In genomic region chrX:129581904-129582303, GRCh38 we compare ENCODE assay signal across 23 cellular contexts.
"Had no signal": no experiment of that assay in that cellular context is flagged by ENCODE, and none has a peak within 500 bp of the region (broad histone marks: within the 10 kb centered on the region; RNA-seq: fewer than 3 reads in every experiment).

No MANE protein-coding gene starts in this region.

- H3K4me1 ChIP-seq: left lung, prostate gland, right atrium auricular region had no signal

- H3K4me3 ChIP-seq: left lung, prostate gland, right atrium auricular region, sigmoid colon, testis, tibial artery had no signal

- H3K4me1 Mint-ChIP-seq: naive thymus-derived CD8-positive, alpha-beta T cell; stimulated activated memory B cell treated with anti-CD40 and anti-IgM and Interleukin-4, amounts not matched to agents 10 μg/mL and 1 μg/mL and 100 μg/mL, for 72 hours had no signal

- H3K36me3 ChIP-seq: prostate gland had no signal

- H3K27me3 Mint-ChIP-seq: naive thymus-derived CD8-positive, alpha-beta T cell; stimulated activated memory B cell treated with anti-CD40 and anti-IgM and Interleukin-4, amounts not matched to agents 10 μg/mL and 1 μg/mL and 100 μg/mL, for 72 hours; type B pancreatic cell had no signal

- DNase-seq: effector CD8-positive, alpha-beta T cell; endodermal cell; left cardiac atrium; left lung; mesenchymal stem cell; midbrain; naive thymus-derived CD8-positive, alpha-beta T cell; sigmoid colon; stimulated activated CD4-positive, alpha-beta T cell treated with anti-CD3 and anti-CD28 coated beads, Interleukin-2, amount 100 ng/mL, for 24 hours; stimulated activated CD4-positive, alpha-beta T cell treated with anti-CD3 and anti-CD28 coated beads, Interleukin-4, amount 100 ng/mL, for 24 hours; stimulated activated naive CD8-positive, alpha-beta T cell treated with anti-CD3 and anti-CD28 coated beads, Interleukin-15, Interleukin-2, amounts not matched to agents 100 U/mL and 50 U/mL, for 24 hours; substantia nigra; testis; tibial artery had no signal

- H3K9me3 ChIP-seq: left lung, neutrophil, prostate gland, right atrium auricular region, sigmoid colon, testis, tibial artery had no signal

- H2AFZ ChIP-seq: parathyroid adenoma had no signal

- H3K27me3 ChIP-seq: neutrophil, right atrium auricular region, sigmoid colon, testis, tibial artery had no signal

- H3K27ac ChIP-seq: epithelial cell of prostate, left lung, neutrophil, parathyroid adenoma, prostate gland, right atrium auricular region, sigmoid colon, testis, tibial artery had no signal

- H3K9me3 Mint-ChIP-seq: endodermal cell; naive thymus-derived CD8-positive, alpha-beta T cell; neural crest cell; stimulated activated memory B cell treated with anti-CD40 and anti-IgM and Interleukin-4, amounts not matched to agents 10 μg/mL and 1 μg/mL and 100 μg/mL, for 72 hours; type B pancreatic cell had no signal

- H3K9ac ChIP-seq: parathyroid adenoma had no signal

- ATAC-seq: esophagus mucosa; left cardiac atrium; left lung; naive thymus-derived CD8-positive, alpha-beta T cell; stimulated activated memory B cell treated with anti-CD40 and anti-IgM and Interleukin-4, amounts not matched to agents 10 μg/mL and 1 μg/mL and 100 μg/mL, for 72 hours; stimulated activated naive CD8-positive, alpha-beta T cell treated with anti-CD3 and anti-CD28 coated beads, Interleukin-15, Interleukin-2, amounts not matched to agents 100 U/mL and 50 U/mL, for 24 hours had no signal

- H3K4me3 Mint-ChIP-seq: endodermal cell; naive thymus-derived CD8-positive, alpha-beta T cell; neural crest cell; stimulated activated memory B cell treated with anti-CD40 and anti-IgM and Interleukin-4, amounts not matched to agents 10 μg/mL and 1 μg/mL and 100 μg/mL, for 72 hours; type B pancreatic cell had no signal

- H3K27ac Mint-ChIP-seq: endodermal cell; stimulated activated memory B cell treated with anti-CD40 and anti-IgM and Interleukin-4, amounts not matched to agents 10 μg/mL and 1 μg/mL and 100 μg/mL, for 72 hours; type B pancreatic cell had no signal
